9 cellular contexts compared by ENCODE assay signal in the genomic region with DNA sequence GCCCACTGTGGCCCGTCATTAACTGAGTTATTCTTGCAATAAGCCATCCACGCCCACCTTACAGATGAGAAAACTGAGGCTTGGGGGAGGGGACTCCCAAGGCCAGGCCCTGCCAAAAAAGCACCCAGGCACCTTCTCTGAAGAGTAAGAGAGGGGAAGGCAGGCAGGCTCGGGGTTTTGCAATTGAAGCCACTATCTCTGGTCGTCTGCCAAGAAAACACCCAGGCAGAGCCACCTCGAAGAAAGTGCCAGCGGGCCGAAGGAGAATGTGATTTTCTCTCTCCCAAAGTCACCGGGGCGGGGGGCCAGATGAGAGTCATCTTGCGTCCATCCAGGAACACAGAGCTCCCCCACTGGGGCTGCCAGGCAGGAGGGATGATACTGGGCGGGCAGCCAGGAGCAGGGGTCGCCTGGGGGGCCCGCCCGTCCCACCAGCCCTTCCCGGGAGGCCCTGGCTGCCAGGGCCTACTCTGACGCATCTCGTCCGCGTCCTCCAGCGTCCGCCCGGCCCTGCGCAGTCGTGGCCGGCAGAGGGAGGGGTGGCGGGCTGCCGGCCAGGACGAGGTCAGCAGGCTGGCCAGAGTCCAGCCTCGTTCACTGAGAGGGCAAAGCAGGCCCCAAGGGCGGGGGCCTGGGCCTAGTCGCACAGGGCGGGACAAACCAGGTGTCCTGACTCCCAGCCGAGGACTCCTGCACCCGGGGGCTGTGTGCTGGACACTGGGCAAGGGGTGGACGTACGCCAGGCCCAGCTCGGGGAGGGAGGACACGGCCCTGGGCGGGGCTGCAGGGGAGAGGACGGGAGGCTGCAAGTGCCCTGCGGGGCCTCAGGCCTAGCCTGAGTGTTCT.
DNase-seq lines count a peak whose midpoint lies in the region; ATAC-seq, FAIRE-seq and TF ChIP-seq lines count a peak whose summit lies in the region.
"Had no signal": no experiment of that assay in that cellular context is flagged by ENCODE, and none has a peak within 500 bp of the region (broad histone marks: within the 10 kb centered on the region; RNA-seq: fewer than 3 reads in every experiment).

No MANE protein-coding gene starts in this region.

- H3K27ac ChIP-seq in brain microvascular endothelial cell (peak overlapping the region; percentile 88), kidney (ENCODE audit: low read depth in 2 of 2, low read length in 2 of 2) (peak overlapping the region; percentile 92 to 93), skeletal muscle tissue (ENCODE audit: low read depth, low read length) (peak overlapping the region; percentile 95)

- peaks cover 83% of the 10 kb centered on the region for H3K36me3 ChIP-seq in brain microvascular endothelial cell (replicated peaks)
- peaks cover 2 to 20% of the 10 kb centered on the region in 2 donors for H3K36me3 ChIP-seq in kidney (ENCODE audit: control insufficient read depth in 1 of 2, insufficient read depth in 2 of 2, low read length in 2 of 2)
- H3K36me3 ChIP-seq in skeletal muscle tissue (ENCODE audit: control insufficient read depth in 3 of 3, insufficient read depth in 3 of 3, low read length in 3 of 3) = peaks cover 11 to 53% (median 50%) of the 10 kb centered on the region in 3 donors

- H3K9ac ChIP-seq in kidney (ENCODE audit: low read length in 2 of 2) (peak overlapping the region in 1 of 2 donors; percentile 78), skeletal muscle tissue (ENCODE audit: low read depth in 1 of 3, low read length in 3 of 3) (peak overlapping the region; percentile 68 to 83 (median 76))

- no peaks in the 10 kb centered on the region for H3K9me3 ChIP-seq in kidney (ENCODE audit: control insufficient read depth in 1 of 2, low read length in 2 of 2)
- no peaks in the 10 kb centered on the region for H3K9me3 ChIP-seq in skeletal muscle tissue (ENCODE audit: control insufficient read depth in 3 of 3, low read length in 3 of 3)

- no peak for ATAC-seq in HG03025 (IDR thresholded peaks at IDR 0.05; ENCODE audit: low FRiP score, unreplicated experiment)
- ATAC-seq in GM18517 (IDR thresholded peaks at IDR 0.05; ENCODE audit: unreplicated experiment) = no peak

- peaks cover 26 to 30% of the 10 kb centered on the region in 2 donors for H3K4me1 ChIP-seq in kidney (ENCODE audit: control insufficient read depth in 1 of 2, insufficient read depth in 1 of 2, low read depth in 1 of 2, low read length in 2 of 2)
- H3K4me1 ChIP-seq in skeletal muscle tissue (ENCODE audit: control insufficient read depth in 3 of 3, insufficient read depth in 3 of 3, low read length in 3 of 3) = peaks cover 70 to 88% (median 85%) of the 10 kb centered on the region in 3 donors

- TF ChIP-seq CTCF in brain microvascular endothelial cell (IDR thresholded peaks at IDR 0.05; ENCODE audit: low read depth, low read length, missing control alignments) (peak; percentile 29), kidney (IDR thresholded peaks at IDR 0.05; ENCODE audit: borderline replicate concordance, extremely low read depth, insufficient read depth) (peak; percentile 17), GM13977 (IDR thresholded peaks at IDR 0.05; ENCODE audit: extremely low read depth, insufficient read depth, missing control alignments) (no peak)

- FAIRE-seq in kidney (lab: Jason Lieb, UNC) = no peak

- intact Hi-C loops in kidney (cut with DNase I) = no loop called here

- in situ Hi-C loops in brain microvascular endothelial cell (cut with HindIII; ENCODE audit: low pct_ligation_motif_present, low sequenced_read_pairs) (no loop called here), GM13977 (cut with MboI; ENCODE audit: low pct_unique_long_range_greater_than_20kb, low sequenced_read_pairs, unreplicated experiment) (loop anchor here (25.0 kb wide), 1 partner anchor 393 kb away; no protein-coding TSS in a partner anchor)

- H3K27me3 ChIP-seq in brain microvascular endothelial cell (replicated peaks) (no peaks in the 10 kb centered on the region), skeletal muscle tissue (ENCODE audit: control insufficient read depth in 3 of 3, insufficient read depth in 3 of 3, low read length in 3 of 3) (no peaks in the 10 kb centered on the region)

- peak; percentile 92 for DNase-seq in HCEC 1CT
- DNase-seq in brain microvascular endothelial cell = peak; percentile 74
- DNase-seq in kidney = peak; percentile 97
- no peak for DNase-seq in GM13977 (ENCODE audit: low spot score)
- DNase-seq in NCI-H510A treated with DMSO at 0.1 percent for 48 hours (lab: John Stamatoyannopoulos, UW) = no peak
- DNase-seq: NCI-H146 had no signal

- no peak overlapping the region for H3K4me3 ChIP-seq in brain microvascular endothelial cell (ENCODE audit: low read depth, low read length)
- H3K4me3 ChIP-seq in kidney (ENCODE audit: low read length in 2 of 2) = no peak overlapping the region
- H3K4me3 ChIP-seq in skeletal muscle tissue (ENCODE audit: low read length in 3 of 3) = peak overlapping the region in 2 of 3 donors; percentile 11 to 29

Comparison
In these comparisons a context has a peak if more than half of its experiments do, and no peak if none do; other contexts are left out.
1. DNase-seq: peak in HCEC 1CT (single experiment), brain microvascular endothelial cell (single experiment) and kidney (single experiment); none in GM13977 (single experiment) and NCI-H510A treated with DMSO at 0.1 percent for 48 hours (single experiment).
2. H3K4me3 ChIP-seq: peak in skeletal muscle tissue (2 of 3); none in brain microvascular endothelial cell (single experiment) and kidney (0 of 2).
3. Peak in every context shown above with its lines, with median percentiles within 50 percentile points of each other: H3K27ac ChIP-seq.